Comparison of ENCODE assay signal across 10 cellular contexts in the genomic region with DNA sequence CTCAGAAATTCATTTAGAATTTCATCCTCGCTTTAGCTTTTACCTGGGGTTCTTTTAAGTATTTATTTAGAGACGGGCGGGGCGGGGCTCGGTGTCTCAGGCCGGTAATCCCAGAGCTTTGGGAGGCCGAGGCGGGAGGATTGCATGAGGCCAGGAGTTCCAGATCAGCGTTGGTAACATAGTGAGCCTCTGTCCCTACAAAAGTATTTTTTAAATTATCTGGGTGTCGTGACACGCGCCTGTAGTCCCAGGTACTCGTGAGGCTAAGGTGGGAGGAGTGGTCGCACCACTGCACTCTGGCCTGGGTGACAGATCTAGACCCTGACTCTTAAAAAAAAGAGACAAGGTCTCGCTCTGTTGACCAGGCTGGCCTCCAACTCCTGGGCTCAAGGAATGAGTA. TPM values are rescaled to one million over a fixed set of nuclear protein-coding genes. Genes with fewer than 3 reads are reported as not detected.
A peak's percentile ranks its signal among the peaks of the same experiment; 100 is the strongest.
DNase-seq lines count a peak whose midpoint lies in the region; TF ChIP-seq lines count a peak whose summit lies in the region.
"Had no signal": no experiment of that assay in that cellular context is flagged by ENCODE, and none has a peak within 500 bp of the region (broad histone marks: within the 10 kb centered on the region; RNA-seq: fewer than 3 reads in every experiment).

No MANE protein-coding gene starts in this region.

- H3K4me3 ChIP-seq in OCI-LY7 (ENCODE audit: low read depth, low read length, poor library complexity, severe bottlenecking) (peak overlapping the region; percentile 84), sigmoid colon (no peak overlapping the region)

- peaks cover 6% of the 10 kb centered on the region for H3K4me1 Mint-ChIP-seq in endothelial cell (ENCODE audit: unreplicated experiment)

- POLR2A ChIA-PET in OCI-LY7 (lab: Charles Lee): interaction anchor here (0.6 to 2.5 kb wide), 2 partner anchors 10 to 31 kb away, joined by 3 to 8 read pairs; no protein-coding TSS in a partner anchor

- H3K36me3 Mint-ChIP-seq in endothelial cell (ENCODE audit: low read depth, unreplicated experiment): peaks cover 6% of the 10 kb centered on the region

- intact Hi-C loops in OCI-LY7 (cut with micrococcal nuclease; ENCODE audit: unreplicated experiment): loop anchor here (2.0 kb wide), 1 partner anchor 134 kb away; no protein-coding TSS in a partner anchor
- intact Hi-C loops in sigmoid colon (cut with DNase I): loop anchor here (2.0 to 10.0 kb wide), 6 partner anchors 54 to 1098 kb away; a partner anchor contains a TSS

- DNase-seq in NCI-H2227 (lab: John Stamatoyannopoulos, UW; ENCODE audit: unreplicated experiment) (peak; percentile 41), NCI-H2227 treated with DMSO at 0.1 percent for 48 hours (lab: John Stamatoyannopoulos, UW) (no peak), OCI-LY7 (ENCODE audit: low spot score) (no peak), endothelial cell (ENCODE audit: low spot score) (no peak), sigmoid colon (no peak), NCI-H2196 (lab: John Stamatoyannopoulos, UW; ENCODE audit: unreplicated experiment) (no peak), SW 1271 (lab: John Stamatoyannopoulos, UW) (no peak)
- DNase-seq in effector CD4-positive, alpha-beta T cell: no peak
- DNase-seq: NCI-H2029 treated with DMSO at 0.1 percent for 48 hours had no signal

- H3K9me3 ChIP-seq in OCI-LY7 (ENCODE audit: low read length) (no peaks in the 10 kb centered on the region), sigmoid colon (no peaks in the 10 kb centered on the region)

- peak overlapping the region; percentile 100 for H3K4me3 Mint-ChIP-seq in endothelial cell (ENCODE audit: unreplicated experiment)

- H3K9me2 ChIP-seq in OCI-LY7 (ENCODE audit: insufficient read depth, low read length): no peaks in the 10 kb centered on the region; the same call in 1 of the 2 replicates

- peaks cover 38% of the 10 kb centered on the region for H3K79me2 ChIP-seq in OCI-LY7 (ENCODE audit: insufficient read depth, low read depth, low read length)

- peaks cover 13% of the 10 kb centered on the region for H4K20me1 ChIP-seq in OCI-LY7 (ENCODE audit: insufficient read depth, low read length)

- BruUV-seq in OCI-LY7 (replicated peaks; lab: Mats Ljungman, UMichigan): no TSS peak

- H3K27ac ChIP-seq in OCI-LY7 (ENCODE audit: low read depth, low read length, poor library complexity, severe bottlenecking) (peak overlapping the region; percentile 93), sigmoid colon (peak overlapping the region; percentile 93 to 98 (median 96))

- WGBS in sigmoid colon, 2 donors: 96 to 97% methylated on average over 15 of the region's 15 CpGs

- H3K4me1 ChIP-seq in OCI-LY7 (ENCODE audit: insufficient read depth, low read length, poor library complexity, severe bottlenecking) (peaks cover 30% of the 10 kb centered on the region), sigmoid colon (peaks cover 0 to 33% (median 27%) of the 10 kb centered on the region in 4 donors)

- H2AFZ ChIP-seq in OCI-LY7 (ENCODE audit: low read length): peak overlapping the region; percentile 91

- H3K27me3 Mint-ChIP-seq in endothelial cell (ENCODE audit: unreplicated experiment): peaks cover 9% of the 10 kb centered on the region

- TF ChIP-seq POLR2A in sigmoid colon (IDR thresholded peaks at IDR 0.05): no peak

- H3K36me3 ChIP-seq in OCI-LY7 (ENCODE audit: insufficient read depth, low read length) (peaks cover 49% of the 10 kb centered on the region), sigmoid colon (no peaks in the 10 kb centered on the region)

- no peaks in the 10 kb centered on the region for H3K9me3 Mint-ChIP-seq in endothelial cell (ENCODE audit: unreplicated experiment)

- TF ChIP-seq CTCF in OCI-LY7 (conservative IDR thresholded peaks at IDR 0.05; ENCODE audit: low read length) (no peak), endothelial cell (IDR thresholded peaks at IDR 0.05; ENCODE audit: unreplicated experiment) (no peak), sigmoid colon (IDR thresholded peaks at IDR 0.05) (no peak)

- peak overlapping the region; percentile 97 for H3K27ac Mint-ChIP-seq in endothelial cell (ENCODE audit: unreplicated experiment)

- peak overlapping the region; percentile 74 for H3K4me2 ChIP-seq in OCI-LY7 (ENCODE audit: low read length)

- no peaks in the 10 kb centered on the region for H3K27me3 ChIP-seq in sigmoid colon

- CTCF ChIA-PET in OCI-LY7 (lab: Charles Lee; ENCODE audit: unreplicated experiment): no interaction called here

- no peak for TF ChIP-seq EP300 in sigmoid colon (IDR thresholded peaks at IDR 0.05)

RNA-seq across cellular contexts. Expression of a gene that starts 0.9 kb away (rescaled TPM):
- total RNA-seq in OCI-LY7 (2014; rRNA removed; shearing (Covaris generic)): 10.8 and 12.5 TPM in 2 replicates
- total RNA-seq in OCI-LY7 (2022): 19.0 TPM in 2 replicates
- 15.0 TPM for total RNA-seq in endothelial cell (ENCODE audit: unreplicated experiment)
- 10 to 100 TPM; 15.5 to 33.9 (median 22.9) TPM for total RNA-seq in sigmoid colon
- polyA plus RNA-seq in sigmoid colon: 1 to 10 TPM; 5.4 to 8.3 (median 7.2) TPM

RNA-seq across cellular contexts. Expression of a gene that starts 53.9 kb away (rescaled TPM):
- 7.1 and 11.8 TPM in 2 replicates for total RNA-seq in OCI-LY7 (2014; rRNA removed; shearing (Covaris generic))
- total RNA-seq in OCI-LY7 (2022) (17.1 and 18.8 TPM in 2 replicates), endothelial cell (ENCODE audit: unreplicated experiment) (35.4 TPM), sigmoid colon (10 to 100 TPM; 11.9 to 22.7 (median 14.4) TPM)
- polyA plus RNA-seq in sigmoid colon: 1 to 10 TPM; 2.4 to 8.7 (median 4.2) TPM

RNA-seq across cellular contexts. Expression of a gene that starts 58.3 kb away (rescaled TPM):
- total RNA-seq in OCI-LY7 (2014; rRNA removed; shearing (Covaris generic)): 27.5 and 29.4 TPM in 2 replicates
- total RNA-seq in OCI-LY7 (2022) (53.5 and 63.0 TPM in 2 replicates), endothelial cell (ENCODE audit: unreplicated experiment) (0.87 TPM), sigmoid colon (1 to 10 TPM in 3 of 4 donors, under 1 TPM in 1; 0.71 to 2.4 (median 1.4) TPM)
- polyA plus RNA-seq in sigmoid colon: 1 to 10 TPM; 1.8 to 4.4 (median 2.1) TPM
- total RNA-seq: endothelial cell of umbilical vein had no signal
- polyA plus RNA-seq: endothelial cell of umbilical vein had no signal

Comparison
In these comparisons a context has a peak if more than half of its experiments do, and no peak if none do; other contexts are left out.
1. RNA of a gene that starts 58.3 kb away (total RNA-seq): 27.5 to 63.0 TPM in OCI-LY7; 0.71 to 2.4 TPM in sigmoid colon and 0.87 TPM in endothelial cell (single experiment); every median in the first group is over 4 times any median in the second.